ENCODE assay signal across 1 cellular context in the genomic region with DNA sequence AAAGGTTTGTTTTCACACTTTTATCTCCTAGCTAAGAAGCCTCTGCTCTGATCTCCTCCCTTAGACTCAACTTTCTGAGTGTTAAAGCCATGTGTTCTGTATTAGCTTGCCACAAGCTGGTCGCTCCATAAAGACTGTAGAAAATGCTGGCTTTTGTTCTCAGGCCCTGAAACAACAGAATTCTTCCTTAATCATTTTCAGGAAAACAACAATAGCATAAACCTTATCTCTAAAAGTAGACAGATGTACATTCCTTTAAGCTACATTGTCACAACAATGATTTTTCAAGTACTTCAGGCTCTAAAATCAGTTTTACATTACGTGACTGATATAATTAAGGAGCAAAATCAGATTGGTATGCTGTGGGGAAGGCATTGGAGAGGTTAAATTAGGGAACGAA.
TF ChIP-seq lines count a peak whose summit lies in the region.

No MANE protein-coding gene starts in this region.

TF ChIP-seq in SK-N-SH, 30 proteins besides CTCF, POLR2A, EP300 and RAD21:
- TF ChIP-seq FOXM1 (IDR thresholded peaks at IDR 0.05; ENCODE audit: low read depth) (no peak), ELF1 (IDR thresholded peaks at IDR 0.05) (no peak), TCF12 (IDR thresholded peaks at IDR 0.05) (peak; percentile 59), USF2 (IDR thresholded peaks at IDR 0.05; ENCODE audit: borderline replicate concordance, low read depth, low read length) (no peak), JUND (IDR thresholded peaks at IDR 0.05) (no peak), POLR2AphosphoS5 (IDR thresholded peaks at IDR 0.05; ENCODE audit: low read depth, low read length) (no peak), TAF1 (IDR thresholded peaks at IDR 0.05; ENCODE audit: borderline replicate concordance, low read depth, low read length) (no peak), MXI1 (IDR thresholded peaks at IDR 0.05; ENCODE audit: low read depth, low read length) (no peak), ZBTB33 (IDR thresholded peaks at IDR 0.05; ENCODE audit: borderline replicate concordance, low read depth) (no peak), NRF1 (IDR thresholded peaks at IDR 0.05; ENCODE audit: low read depth, low read length) (no peak), GATA2 (CRISPR knock-in tag; IDR thresholded peaks at IDR 0.05) (peak; percentile 45; the same call in 1 of the 2 replicates), RCOR1 (IDR thresholded peaks at IDR 0.05; ENCODE audit: low read length) (peak; percentile 81; the same call in 1 of the 2 replicates), RFX5 (IDR thresholded peaks at IDR 0.05; ENCODE audit: low read length) (no peak), CHD2 (IDR thresholded peaks at IDR 0.05; ENCODE audit: low read length, partially characterized antibody) (no peak), YY1 (IDR thresholded peaks at IDR 0.05; ENCODE audit: low read depth) (no peak), NFIC (IDR thresholded peaks at IDR 0.05; ENCODE audit: borderline replicate concordance) (no peak), FOSL2 (IDR thresholded peaks at IDR 0.05; ENCODE audit: borderline replicate concordance, low read depth) (no peak), EZH2phosphoT487 (IDR thresholded peaks at IDR 0.05; ENCODE audit: borderline replicate concordance, low read depth) (no peak), MAX (IDR thresholded peaks at IDR 0.05; ENCODE audit: low read depth) (peak; percentile 57; the same call in 1 of the 2 replicates), IRF3 (IDR thresholded peaks at IDR 0.05; ENCODE audit: low read depth, low read length) (no peak), GABPA (IDR thresholded peaks at IDR 0.05; ENCODE audit: low read depth) (no peak), TEAD4 (IDR thresholded peaks at IDR 0.05; ENCODE audit: borderline replicate concordance, insufficient read depth) (0 out of 2 replicates have a peak, but pooled peaks have one; percentile 13), RXRA (IDR thresholded peaks at IDR 0.05; ENCODE audit: borderline replicate concordance, low read depth) (no peak), MEF2A (IDR thresholded peaks at IDR 0.05; ENCODE audit: borderline replicate concordance, low read depth) (no peak), FOXJ3 (CRISPR knock-in tag; IDR thresholded peaks at IDR 0.05) (no peak), SMC3 (IDR thresholded peaks at IDR 0.05; ENCODE audit: low read depth, low read length) (no peak)
- TF ChIP-seq, protein P1, sequence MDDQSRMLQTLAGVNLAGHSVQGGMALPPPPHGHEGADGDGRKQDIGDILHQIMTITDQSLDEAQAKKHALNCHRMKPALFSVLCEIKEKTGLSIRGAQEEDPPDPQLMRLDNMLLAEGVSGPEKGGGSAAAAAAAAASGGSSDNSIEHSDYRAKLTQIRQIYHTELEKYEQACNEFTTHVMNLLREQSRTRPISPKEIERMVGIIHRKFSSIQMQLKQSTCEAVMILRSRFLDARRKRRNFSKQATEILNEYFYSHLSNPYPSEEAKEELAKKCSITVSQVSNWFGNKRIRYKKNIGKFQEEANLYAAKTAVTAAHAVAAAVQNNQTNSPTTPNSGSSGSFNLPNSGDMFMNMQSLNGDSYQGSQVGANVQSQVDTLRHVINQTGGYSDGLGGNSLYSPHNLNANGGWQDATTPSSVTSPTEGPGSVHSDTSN (IDR thresholded peaks at IDR 0.05), result peak; percentile 15; the same call in 1 of the 2 replicates
- TF ChIP-seq, protein P2, sequence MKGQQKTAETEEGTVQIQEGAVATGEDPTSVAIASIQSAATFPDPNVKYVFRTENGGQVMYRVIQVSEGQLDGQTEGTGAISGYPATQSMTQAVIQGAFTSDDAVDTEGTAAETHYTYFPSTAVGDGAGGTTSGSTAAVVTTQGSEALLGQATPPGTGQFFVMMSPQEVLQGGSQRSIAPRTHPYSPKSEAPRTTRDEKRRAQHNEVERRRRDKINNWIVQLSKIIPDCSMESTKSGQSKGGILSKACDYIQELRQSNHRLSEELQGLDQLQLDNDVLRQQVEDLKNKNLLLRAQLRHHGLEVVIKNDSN (IDR thresholded peaks at IDR 0.05; ENCODE audit: borderline replicate concordance, low read depth), result no peak
- TF ChIP-seq, protein P3, sequence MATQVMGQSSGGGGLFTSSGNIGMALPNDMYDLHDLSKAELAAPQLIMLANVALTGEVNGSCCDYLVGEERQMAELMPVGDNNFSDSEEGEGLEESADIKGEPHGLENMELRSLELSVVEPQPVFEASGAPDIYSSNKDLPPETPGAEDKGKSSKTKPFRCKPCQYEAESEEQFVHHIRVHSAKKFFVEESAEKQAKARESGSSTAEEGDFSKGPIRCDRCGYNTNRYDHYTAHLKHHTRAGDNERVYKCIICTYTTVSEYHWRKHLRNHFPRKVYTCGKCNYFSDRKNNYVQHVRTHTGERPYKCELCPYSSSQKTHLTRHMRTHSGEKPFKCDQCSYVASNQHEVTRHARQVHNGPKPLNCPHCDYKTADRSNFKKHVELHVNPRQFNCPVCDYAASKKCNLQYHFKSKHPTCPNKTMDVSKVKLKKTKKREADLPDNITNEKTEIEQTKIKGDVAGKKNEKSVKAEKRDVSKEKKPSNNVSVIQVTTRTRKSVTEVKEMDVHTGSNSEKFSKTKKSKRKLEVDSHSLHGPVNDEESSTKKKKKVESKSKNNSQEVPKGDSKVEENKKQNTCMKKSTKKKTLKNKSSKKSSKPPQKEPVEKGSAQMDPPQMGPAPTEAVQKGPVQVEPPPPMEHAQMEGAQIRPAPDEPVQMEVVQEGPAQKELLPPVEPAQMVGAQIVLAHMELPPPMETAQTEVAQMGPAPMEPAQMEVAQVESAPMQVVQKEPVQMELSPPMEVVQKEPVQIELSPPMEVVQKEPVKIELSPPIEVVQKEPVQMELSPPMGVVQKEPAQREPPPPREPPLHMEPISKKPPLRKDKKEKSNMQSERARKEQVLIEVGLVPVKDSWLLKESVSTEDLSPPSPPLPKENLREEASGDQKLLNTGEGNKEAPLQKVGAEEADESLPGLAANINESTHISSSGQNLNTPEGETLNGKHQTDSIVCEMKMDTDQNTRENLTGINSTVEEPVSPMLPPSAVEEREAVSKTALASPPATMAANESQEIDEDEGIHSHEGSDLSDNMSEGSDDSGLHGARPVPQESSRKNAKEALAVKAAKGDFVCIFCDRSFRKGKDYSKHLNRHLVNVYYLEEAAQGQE (IDR thresholded peaks at IDR 0.05; ENCODE audit: low read depth, low read length), result no peak
TF ChIP-seq in SK-N-SH: peak in this region for 6.
